In the genomic region with DNA sequence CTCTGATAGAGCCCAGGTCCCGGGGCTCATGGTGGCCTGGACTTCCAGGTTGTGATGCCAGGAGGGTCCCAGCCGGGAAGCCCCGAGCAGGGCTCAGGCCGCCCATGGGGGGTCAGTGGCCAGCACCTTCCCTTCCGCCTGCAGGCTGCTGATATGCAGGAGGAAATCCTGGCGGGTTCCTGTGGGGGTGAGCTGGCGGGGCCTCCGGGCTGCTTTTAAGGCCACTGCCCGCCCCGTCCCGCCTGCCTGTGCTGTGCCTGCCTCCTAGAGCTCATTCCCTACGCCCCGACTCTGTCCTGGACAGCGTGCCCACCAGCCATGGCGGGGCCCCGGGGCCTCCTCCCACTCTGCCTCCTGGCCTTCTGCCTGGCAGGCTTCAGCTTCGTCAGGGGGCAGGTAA, we compare ENCODE assay signal across 11 cellular contexts. TPM values are rescaled to one million over a fixed set of nuclear protein-coding genes. Genes with fewer than 3 reads are reported as not detected.
DNase-seq lines count a peak whose midpoint lies in the region; ATAC-seq lines count a peak whose summit lies in the region.
"Had no signal": no experiment of that assay in that cellular context is flagged by ENCODE, and none has a peak within 500 bp of the region (broad histone marks: within the 10 kb centered on the region; RNA-seq: fewer than 3 reads in every experiment).

STAB1 (plus strand) TSS at position 243 of the 400 bp plus-strand sequence; CDS start at position 319, 76 bp downstream.

- no peak within 1 kb of the TSS for H3K4me3 Mint-ChIP-seq in activated T-cell treated with anti-CD3 and anti-CD28 coated beads, Interleukin-2, amount 50 U/mL, for 72 hours
- H3K4me3 Mint-ChIP-seq in activated T-cell treated with anti-CD3 and anti-CD28 coated beads, Interleukin-2, amount 50 U/mL, for 24 hours: no peak within 1 kb of the TSS
- H3K4me3 Mint-ChIP-seq in natural killer cell treated with Interleukin-12 subunit alpha and Interleukin-12 subunit beta and Interleukin-15 and Interleukin-18, amount 100 ng/mL, for 72 hours: peak within 1 kb of the TSS; percentile 25
- no peak within 1 kb of the TSS for H3K4me3 Mint-ChIP-seq in activated CD8-positive, alpha-beta memory T cell treated with anti-CD3 and anti-CD28 coated beads, Interleukin-2, amount 10 ng/mL, durations not matched to agents 7 days and 5 days
- H3K4me3 Mint-ChIP-seq: memory B cell had no signal

- H3K36me3 Mint-ChIP-seq in activated T-cell treated with anti-CD3 and anti-CD28 coated beads, Interleukin-2, amount 50 U/mL, for 72 hours (ENCODE audit: insufficient read depth in 2 of 2): no peaks in the 10 kb centered on the region
- peaks cover 31% of the 10 kb centered on the region for H3K36me3 Mint-ChIP-seq in activated T-cell treated with anti-CD3 and anti-CD28 coated beads, Interleukin-2, amount 50 U/mL, for 24 hours (ENCODE audit: low read depth)
- H3K36me3 Mint-ChIP-seq in natural killer cell treated with Interleukin-12 subunit alpha and Interleukin-12 subunit beta and Interleukin-15 and Interleukin-18, amount 100 ng/mL, for 72 hours: no peaks in the 10 kb centered on the region
- H3K36me3 Mint-ChIP-seq in activated CD8-positive, alpha-beta memory T cell treated with anti-CD3 and anti-CD28 coated beads, Interleukin-2, amount 10 ng/mL, durations not matched to agents 7 days and 5 days: peaks cover 4% of the 10 kb centered on the region

- no peak within 1 kb of the TSS for H3K27ac ChIP-seq in aorta (ENCODE audit: low read depth in 1 of 2, low read length in 2 of 2)

- no peaks in the 10 kb centered on the region for H3K27me3 ChIP-seq in aorta (ENCODE audit: control insufficient read depth in 1 of 2, insufficient read depth in 2 of 2, low read length in 1 of 2)
- H3K27me3 ChIP-seq: MG63 had no signal

- CTCF ChIA-PET in activated CD8-positive, alpha-beta memory T cell treated with anti-CD3 and anti-CD28 coated beads, Interleukin-2, amount 10 ng/mL, durations not matched to agents 7 days and 5 days (lab: Charles Lee): no interaction called here

- peaks cover 11% of the 10 kb centered on the region for H3K4me1 Mint-ChIP-seq in activated T-cell treated with anti-CD3 and anti-CD28 coated beads, Interleukin-2, amount 50 U/mL, for 72 hours (ENCODE audit: low read depth)
- H3K4me1 Mint-ChIP-seq in activated T-cell treated with anti-CD3 and anti-CD28 coated beads, Interleukin-2, amount 50 U/mL, for 24 hours (ENCODE audit: low read depth): no peaks in the 10 kb centered on the region
- H3K4me1 Mint-ChIP-seq in natural killer cell treated with Interleukin-12 subunit alpha and Interleukin-12 subunit beta and Interleukin-15 and Interleukin-18, amount 100 ng/mL, for 72 hours (ENCODE audit: low read depth in 2 of 2): peaks cover 0 to 22% of the 10 kb centered on the region in 2 donors
- peaks cover 2% of the 10 kb centered on the region for H3K4me1 Mint-ChIP-seq in activated CD8-positive, alpha-beta memory T cell treated with anti-CD3 and anti-CD28 coated beads, Interleukin-2, amount 10 ng/mL, durations not matched to agents 7 days and 5 days

- DNase-seq in activated T-cell treated with anti-CD3 and anti-CD28 coated beads, Interleukin-2, amount 50 U/mL, for 72 hours: no peak
- DNase-seq in activated T-cell treated with anti-CD3 and anti-CD28 coated beads, Interleukin-2, amount 50 U/mL, for 24 hours: no peak
- DNase-seq in cardiac septum (ENCODE audit: low spot score): peak; percentile 82
- no peak for DNase-seq in natural killer cell treated with Interleukin-12 subunit alpha and Interleukin-12 subunit beta and Interleukin-15 and Interleukin-18, amount 100 ng/mL, for 72 hours (ENCODE audit: low spot score)
- peak in 1 of 2 donors; percentile 68 for DNase-seq in aorta
- no peak for DNase-seq in activated CD8-positive, alpha-beta memory T cell treated with anti-CD3 and anti-CD28 coated beads, Interleukin-2, amount 10 ng/mL, durations not matched to agents 7 days and 5 days
- DNase-seq: effector CD4-positive, alpha-beta T cell had no signal

- WGBS in aorta, 2 donors: 51 to 55% methylated on average over 17 of the region's 17 CpGs

- no peaks in the 10 kb centered on the region for H3K27me3 Mint-ChIP-seq in activated T-cell treated with anti-CD3 and anti-CD28 coated beads, Interleukin-2, amount 50 U/mL, for 72 hours (ENCODE audit: low read depth)
- H3K27me3 Mint-ChIP-seq in activated T-cell treated with anti-CD3 and anti-CD28 coated beads, Interleukin-2, amount 50 U/mL, for 24 hours: no peaks in the 10 kb centered on the region
- no peaks in the 10 kb centered on the region for H3K27me3 Mint-ChIP-seq in natural killer cell treated with Interleukin-12 subunit alpha and Interleukin-12 subunit beta and Interleukin-15 and Interleukin-18, amount 100 ng/mL, for 72 hours
- H3K27me3 Mint-ChIP-seq in activated CD8-positive, alpha-beta memory T cell treated with anti-CD3 and anti-CD28 coated beads, Interleukin-2, amount 10 ng/mL, durations not matched to agents 7 days and 5 days: no peaks in the 10 kb centered on the region
- H3K27me3 Mint-ChIP-seq: memory B cell had no signal

- intact Hi-C loops in cardiac septum (cut with DNase I) (no loop called here), aorta (cut with DNase I) (no loop called here)

- no peak within 1 kb of the TSS for H3K4me3 ChIP-seq in aorta (ENCODE audit: low read length in 2 of 2)
- H3K4me3 ChIP-seq: MG63 had no signal

- no peaks in the 10 kb centered on the region for H3K9me3 ChIP-seq in aorta (ENCODE audit: control insufficient read depth, low read length)
- H3K9me3 ChIP-seq: MG63 had no signal

- H3K27ac Mint-ChIP-seq in activated T-cell treated with anti-CD3 and anti-CD28 coated beads, Interleukin-2, amount 50 U/mL, for 72 hours: no peak within 1 kb of the TSS
- H3K27ac Mint-ChIP-seq in activated T-cell treated with anti-CD3 and anti-CD28 coated beads, Interleukin-2, amount 50 U/mL, for 24 hours: no peak within 1 kb of the TSS
- peak within 1 kb of the TSS in 1 of 2 donors; percentile 53 for H3K27ac Mint-ChIP-seq in natural killer cell treated with Interleukin-12 subunit alpha and Interleukin-12 subunit beta and Interleukin-15 and Interleukin-18, amount 100 ng/mL, for 72 hours
- H3K27ac Mint-ChIP-seq in activated CD8-positive, alpha-beta memory T cell treated with anti-CD3 and anti-CD28 coated beads, Interleukin-2, amount 10 ng/mL, durations not matched to agents 7 days and 5 days: no peak within 1 kb of the TSS
- H3K27ac Mint-ChIP-seq: memory B cell had no signal

- no peaks in the 10 kb centered on the region for H3K4me1 ChIP-seq in aorta (ENCODE audit: control insufficient read depth in 1 of 2, insufficient read depth in 2 of 2, low read length in 2 of 2)

- no peaks in the 10 kb centered on the region for H3K9me3 Mint-ChIP-seq in activated T-cell treated with anti-CD3 and anti-CD28 coated beads, Interleukin-2, amount 50 U/mL, for 72 hours
- H3K9me3 Mint-ChIP-seq in activated T-cell treated with anti-CD3 and anti-CD28 coated beads, Interleukin-2, amount 50 U/mL, for 24 hours: no peaks in the 10 kb centered on the region
- H3K9me3 Mint-ChIP-seq in natural killer cell treated with Interleukin-12 subunit alpha and Interleukin-12 subunit beta and Interleukin-15 and Interleukin-18, amount 100 ng/mL, for 72 hours: no peaks in the 10 kb centered on the region
- H3K9me3 Mint-ChIP-seq in activated CD8-positive, alpha-beta memory T cell treated with anti-CD3 and anti-CD28 coated beads, Interleukin-2, amount 10 ng/mL, durations not matched to agents 7 days and 5 days (ENCODE audit: low read depth): no peaks in the 10 kb centered on the region
- H3K9me3 Mint-ChIP-seq: memory B cell had no signal

- peak; percentile 2 to 20 for ATAC-seq in activated T-cell treated with anti-CD3 and anti-CD28 coated beads, Interleukin-2, amount 50 U/mL, for 72 hours (replicated peaks in 1 of 2)
- ATAC-seq in natural killer cell treated with Interleukin-12 subunit alpha and Interleukin-12 subunit beta and Interleukin-15 and Interleukin-18, amount 100 ng/mL, for 72 hours: no peak
- ATAC-seq in aorta (ENCODE audit: low FRiP score): peak; percentile 35
- ATAC-seq in GM21528 (IDR thresholded peaks at IDR 0.05; ENCODE audit: low FRiP score, unreplicated experiment): no peak
- no peak for ATAC-seq in activated CD8-positive, alpha-beta memory T cell treated with anti-CD3 and anti-CD28 coated beads, Interleukin-2, amount 10 ng/mL, durations not matched to agents 7 days and 5 days
- no peak for ATAC-seq in HG03520 (IDR thresholded peaks at IDR 0.05; ENCODE audit: unreplicated experiment)

- H3K36me3 ChIP-seq in aorta (ENCODE audit: control insufficient read depth in 1 of 2, insufficient read depth in 2 of 2, low read length in 1 of 2): peaks cover 0 to 2% of the 10 kb centered on the region in 2 donors
- H3K36me3 ChIP-seq: MG63 had no signal

RNA-seq across cellular contexts. Expression of gene STAB1, which starts in this region (rescaled TPM):
- under 1 TPM; 0.12 to 0.19 TPM for total RNA-seq in activated T-cell treated with anti-CD3 and anti-CD28 coated beads, Interleukin-2, amount 50 U/mL, for 72 hours
- total RNA-seq in cardiac septum: 52.2 TPM
- under 1 TPM; 0.57 to 0.92 TPM for total RNA-seq in natural killer cell treated with Interleukin-12 subunit alpha and Interleukin-12 subunit beta and Interleukin-15 and Interleukin-18, amount 100 ng/mL, for 72 hours
- 100 to 1,000 TPM; 339 to 651 TPM for total RNA-seq in aorta
- 100 to 1,000 TPM in 1 of 2 donors, 10 to 100 TPM in 1; 54.2 to 207 TPM for polyA plus RNA-seq in aorta
- total RNA-seq in activated CD8-positive, alpha-beta memory T cell treated with anti-CD3 and anti-CD28 coated beads, Interleukin-2, amount 10 ng/mL, durations not matched to agents 7 days and 5 days: not detected

Comparison
In these comparisons a context has a peak if more than half of its experiments do, and no peak if none do; other contexts are left out.
1. RNA of gene STAB1 (total RNA-seq): 339 to 651 TPM in aorta and 52.2 TPM in cardiac septum (single experiment); 0.57 to 0.92 TPM in natural killer cell treated with Interleukin-12 subunit alpha and Interleukin-12 subunit beta and Interleukin-15 and Interleukin-18, amount 100 ng/mL, for 72 hours, 0.12 to 0.19 TPM in activated T-cell treated with anti-CD3 and anti-CD28 coated beads, Interleukin-2, amount 50 U/mL, for 72 hours and not detected in activated CD8-positive, alpha-beta memory T cell treated with anti-CD3 and anti-CD28 coated beads, Interleukin-2, amount 10 ng/mL, durations not matched to agents 7 days and 5 days; every median in the first group is over 10 times any median in the second.
2. Peak in ATAC-seq in activated T-cell treated with anti-CD3 and anti-CD28 coated beads, Interleukin-2, amount 50 U/mL, for 72 hours; RNA of the gene not detected or under 1 TPM.